In the genomic region with DNA sequence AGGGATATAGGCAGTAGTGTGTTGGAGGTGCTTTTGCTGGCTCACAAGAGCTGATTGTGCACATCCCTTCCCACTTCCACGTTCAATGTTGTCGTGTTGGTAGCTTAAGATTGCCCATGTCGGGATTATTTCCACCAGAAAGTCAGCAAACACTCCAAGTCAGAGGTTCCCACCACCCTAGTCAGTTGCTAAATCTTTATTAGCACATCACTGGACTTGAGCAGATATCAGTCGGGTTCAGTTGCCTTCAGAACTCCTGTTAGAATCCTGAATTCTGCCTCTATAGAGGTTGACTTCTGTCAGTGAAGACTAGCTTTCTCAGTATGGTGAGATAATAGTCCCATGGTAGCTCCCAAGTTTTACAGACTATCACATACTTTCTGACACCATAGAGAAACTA, we compare ENCODE assay signal across 26 cellular contexts.
"Had no signal": no experiment of that assay in that cellular context is flagged by ENCODE, and none has a peak within 500 bp of the region (broad histone marks: within the 10 kb centered on the region; RNA-seq: fewer than 3 reads in every experiment).

No MANE protein-coding gene starts in this region.

- H3K27me3 ChIP-seq: heart left ventricle, hepatocyte, left lung, neutrophil, pancreas, right atrium auricular region, sigmoid colon, testis, tibial artery, upper lobe of left lung had no signal

- H3K4me3 Mint-ChIP-seq: mesothelial cell of epicardium; naive B cell; natural killer cell treated with Interleukin-12 subunit alpha and Interleukin-12 subunit beta and Interleukin-15 and Interleukin-18, amount 100 ng/mL, for 72 hours; neural crest cell; stimulated activated memory B cell treated with anti-CD40 and anti-IgM and Interleukin-4, amounts not matched to agents 10 μg/mL and 1 μg/mL and 100 μg/mL, for 72 hours had no signal

- H3K27me3 Mint-ChIP-seq: naive B cell; natural killer cell treated with Interleukin-12 subunit alpha and Interleukin-12 subunit beta and Interleukin-15 and Interleukin-18, amount 100 ng/mL, for 72 hours; stimulated activated memory B cell treated with anti-CD40 and anti-IgM and Interleukin-4, amounts not matched to agents 10 μg/mL and 1 μg/mL and 100 μg/mL, for 72 hours had no signal

- H3K9me3 Mint-ChIP-seq: natural killer cell treated with Interleukin-12 subunit alpha and Interleukin-12 subunit beta and Interleukin-15 and Interleukin-18, amount 100 ng/mL, for 72 hours; neural crest cell had no signal

- H3K4me3 ChIP-seq: coronary artery, heart left ventricle, hepatocyte, left lung, lower lobe of right lung, mucosa of descending colon, pancreas, right atrium auricular region, sigmoid colon, testis, tibial artery, upper lobe of left lung had no signal

- ATAC-seq: heart left ventricle; left lung; lower lobe of right lung; mucosa of descending colon; natural killer cell treated with Interleukin-12 subunit alpha and Interleukin-12 subunit beta and Interleukin-15 and Interleukin-18, amount 100 ng/mL, for 72 hours; pancreas; stimulated activated memory B cell treated with anti-CD40 and anti-IgM and Interleukin-4, amounts not matched to agents 10 μg/mL and 1 μg/mL and 100 μg/mL, for 72 hours; stimulated activated naive CD8-positive, alpha-beta T cell treated with anti-CD3 and anti-CD28 coated beads, Interleukin-15, Interleukin-2, amounts not matched to agents 100 U/mL and 50 U/mL, for 24 hours had no signal

- H3K4me1 ChIP-seq: left lung, lower lobe of right lung, pancreas, testis, tibial artery, upper lobe of left lung had no signal

- H3K9me3 ChIP-seq: heart left ventricle, left lung, lower lobe of right lung, mucosa of descending colon, neutrophil, pancreas, right atrium auricular region, sigmoid colon, testis, tibial artery, upper lobe of left lung had no signal

- H3K27ac Mint-ChIP-seq: mesothelial cell of epicardium; natural killer cell treated with Interleukin-12 subunit alpha and Interleukin-12 subunit beta and Interleukin-15 and Interleukin-18, amount 100 ng/mL, for 72 hours; stimulated activated memory B cell treated with anti-CD40 and anti-IgM and Interleukin-4, amounts not matched to agents 10 μg/mL and 1 μg/mL and 100 μg/mL, for 72 hours had no signal

- H3K36me3 ChIP-seq: pancreas had no signal

- H3K4me1 Mint-ChIP-seq: mesothelial cell of epicardium; neural crest cell; stimulated activated memory B cell treated with anti-CD40 and anti-IgM and Interleukin-4, amounts not matched to agents 10 μg/mL and 1 μg/mL and 100 μg/mL, for 72 hours had no signal

- H3K27ac ChIP-seq: coronary artery, heart left ventricle, hepatocyte, left lung, lower lobe of right lung, neutrophil, pancreas, right atrium auricular region, testis, tibial artery, upper lobe of left lung had no signal

- DNase-seq: central memory CD4-positive, alpha-beta T cell; dermis blood vessel endothelial cell; effector memory CD4-positive, alpha-beta T cell; erythroblast; heart left ventricle; kidney; left lung; lower lobe of right lung; mucosa of descending colon; naive B cell; pancreas; sigmoid colon; stimulated activated CD4-positive, alpha-beta T cell treated with anti-CD3 and anti-CD28 coated beads, Interleukin-4, amount 100 ng/mL, for 4 hours; stimulated activated naive CD8-positive, alpha-beta T cell treated with anti-CD3 and anti-CD28 coated beads, Interleukin-15, Interleukin-2, amounts not matched to agents 100 U/mL and 50 U/mL, for 24 hours; substantia nigra; testis; tibial artery; upper lobe of left lung had no signal
